29 cellular contexts compared by ENCODE assay signal in the genomic region with DNA sequence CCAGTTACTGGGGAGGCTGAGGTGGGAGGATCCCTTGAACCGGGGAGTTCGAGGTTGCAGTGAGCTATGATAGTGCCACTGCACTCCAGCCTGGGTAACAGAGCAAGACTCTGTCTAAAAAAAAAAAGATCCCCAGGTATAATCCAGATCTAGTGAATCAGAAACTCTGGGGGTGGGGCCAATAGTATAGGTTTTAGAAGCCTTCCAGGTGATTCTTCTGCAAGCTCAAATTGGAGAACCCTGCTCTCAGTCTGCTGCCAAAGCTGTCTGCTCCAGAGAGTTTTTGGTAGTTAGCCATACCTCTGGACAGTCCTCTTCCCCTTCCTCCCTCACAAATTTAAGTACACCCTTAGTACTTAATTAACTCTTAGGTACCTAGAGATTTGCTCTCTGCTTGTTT. TPM values are rescaled to one million over a fixed set of nuclear protein-coding genes. Genes with fewer than 3 reads are reported as not detected.
"Had no signal": no experiment of that assay in that cellular context is flagged by ENCODE, and none has a peak within 500 bp of the region (broad histone marks: within the 10 kb centered on the region; RNA-seq: fewer than 3 reads in every experiment).

No MANE protein-coding gene starts in this region.

- H3K27me3 Mint-ChIP-seq: activated CD4-positive, alpha-beta T cell treated with anti-CD3 and anti-CD28 coated beads, Interleukin-2, amount 10 ng/mL, durations not matched to agents 7 days and 5 days had no signal

- H3K27ac Mint-ChIP-seq: activated CD4-positive, alpha-beta T cell treated with anti-CD3 and anti-CD28 coated beads for 36 hours; activated CD4-positive, alpha-beta T cell treated with anti-CD3 and anti-CD28 coated beads, Interleukin-2, amount 10 ng/mL, durations not matched to agents 7 days and 5 days; activated CD8-positive, alpha-beta T cell treated with anti-CD3 and anti-CD28 coated beads, Interleukin-2, amount 10 ng/mL, durations not matched to agents 7 days and 5 days; activated naive CD4-positive, alpha-beta T cell treated with anti-CD3 and anti-CD28 coated beads, Interleukin-2, amount 50 U/mL, for 24 hours; activated naive CD8-positive, alpha-beta T cell treated with anti-CD3 and anti-CD28 coated beads, Interleukin-2, amount 10 ng/mL, durations not matched to agents 7 days and 5 days; activated T-cell treated with anti-CD3 and anti-CD28 coated beads, Interleukin-2, amount 50 U/mL, for 24 hours; activated T-helper 2 cell treated with anti-CD3 and anti-CD28 coated beads, Interferon-gamma antibody, Interleukin-2, Interleukin-4, amounts not matched to agents 10 μg/mL and 5 μg/mL and 100 μg/mL, durations not matched to agents 14 hours and 24 hours and 36 hours; T-helper 1 cell treated with Interleukin-12 subunit alpha and Interleukin-12 subunit beta and Interleukin-4 antibody, amounts not matched to agents 30 μg/mL and 1 μg/mL, for 36 hours; T-helper 2 cell treated with Interferon-gamma antibody and Interleukin-4, amounts not matched to agents 5 μg/mL and 100 μg/mL, for 36 hours; WTC11 had no signal

- ATAC-seq: activated CD4-positive, alpha-beta T cell treated with anti-CD3 and anti-CD28 coated beads for 36 hours; activated CD4-positive, CD25-positive, alpha-beta regulatory T cell treated with anti-CD3 and anti-CD28 coated beads, Interleukin-2, amount 50 U/mL, for 24 hours; activated CD8-positive, alpha-beta T cell treated with anti-CD3 and anti-CD28 coated beads, Interleukin-2, amount 10 ng/mL, durations not matched to agents 7 days and 5 days; K562; WTC11 had no signal

- H3K27ac ChIP-seq: ascending aorta, SJCRH30, SK-N-MC had no signal

- DNase-seq: activated CD4-positive, alpha-beta T cell treated with anti-CD3 and anti-CD28 coated beads for 36 hours; activated CD4-positive, alpha-beta T cell treated with anti-CD3 and anti-CD28 coated beads, Interleukin-2, amount 10 ng/mL, durations not matched to agents 7 days and 5 days; activated CD4-positive, alpha-beta T cell treated with anti-CD3 and anti-CD28 coated beads, Interleukin-2, amount 50 U/mL, for 48 hours; activated CD8-positive, alpha-beta T cell treated with anti-CD3 and anti-CD28 coated beads, Interleukin-2, amount 10 ng/mL, durations not matched to agents 7 days and 5 days; activated gamma-delta T cell; activated naive CD4-positive, alpha-beta T cell treated with Interleukin-2 at 50 U/mL for 16 hours; activated naive CD8-positive, alpha-beta T cell treated with anti-CD3 and anti-CD28 coated beads, Interleukin-2, amount 10 ng/mL, durations not matched to agents 7 days and 5 days; activated T-cell treated with anti-CD3 and anti-CD28 coated beads, Interleukin-2, amount 50 U/mL, for 24 hours; amygdala; central memory CD4-positive, alpha-beta T cell; NCI-H1105; NCI-H1417 treated with DMSO at 0.1 percent for 48 hours; NCI-H187 treated with DMSO at 0.1 percent for 48 hours; NCI-H2081; NCI-H226; NCI-H446 treated with DMSO at 0.1 percent for 48 hours; NCI-H524; OCI-M1; SHP77; SJCRH30 had no signal

- H3K4me1 Mint-ChIP-seq: activated CD4-positive, alpha-beta T cell treated with anti-CD3 and anti-CD28 coated beads for 36 hours; activated CD4-positive, alpha-beta T cell treated with anti-CD3 and anti-CD28 coated beads, Interleukin-2, amount 10 ng/mL, durations not matched to agents 7 days and 5 days; activated naive CD4-positive, alpha-beta T cell treated with anti-CD3 and anti-CD28 coated beads, Interleukin-2, amount 50 U/mL, for 24 hours; activated naive CD8-positive, alpha-beta T cell treated with anti-CD3 and anti-CD28 coated beads, Interleukin-2, amount 10 ng/mL, durations not matched to agents 7 days and 5 days had no signal

- H3K4me3 Mint-ChIP-seq: activated CD4-positive, alpha-beta T cell treated with anti-CD3 and anti-CD28 coated beads for 36 hours; activated CD4-positive, alpha-beta T cell treated with anti-CD3 and anti-CD28 coated beads, Interleukin-2, amount 10 ng/mL, durations not matched to agents 7 days and 5 days; activated CD8-positive, alpha-beta T cell treated with anti-CD3 and anti-CD28 coated beads, Interleukin-2, amount 10 ng/mL, durations not matched to agents 7 days and 5 days; activated naive CD4-positive, alpha-beta T cell treated with anti-CD3 and anti-CD28 coated beads, Interleukin-2, amount 50 U/mL, for 24 hours; activated naive CD8-positive, alpha-beta T cell treated with anti-CD3 and anti-CD28 coated beads, Interleukin-2, amount 10 ng/mL, durations not matched to agents 7 days and 5 days; activated T-cell treated with anti-CD3 and anti-CD28 coated beads, Interleukin-2, amount 50 U/mL, for 24 hours; T-helper 1 cell treated with Interleukin-12 subunit alpha and Interleukin-12 subunit beta and Interleukin-4 antibody, amounts not matched to agents 30 μg/mL and 1 μg/mL, for 36 hours; T-helper 2 cell treated with Interferon-gamma antibody and Interleukin-4, amounts not matched to agents 5 μg/mL and 100 μg/mL, for 36 hours; WTC11 had no signal

- H3K9me3 Mint-ChIP-seq: activated CD4-positive, alpha-beta T cell treated with anti-CD3 and anti-CD28 coated beads, Interleukin-2, amount 10 ng/mL, durations not matched to agents 7 days and 5 days; activated naive CD4-positive, alpha-beta T cell treated with anti-CD3 and anti-CD28 coated beads, Interleukin-2, amount 50 U/mL, for 24 hours; activated naive CD8-positive, alpha-beta T cell treated with anti-CD3 and anti-CD28 coated beads, Interleukin-2, amount 10 ng/mL, durations not matched to agents 7 days and 5 days; activated T-cell treated with anti-CD3 and anti-CD28 coated beads, Interleukin-2, amount 50 U/mL, for 24 hours; activated T-helper 2 cell treated with anti-CD3 and anti-CD28 coated beads, Interferon-gamma antibody, Interleukin-2, Interleukin-4, amounts not matched to agents 10 μg/mL and 5 μg/mL and 100 μg/mL, durations not matched to agents 14 hours and 24 hours and 36 hours; T-helper 1 cell treated with Interleukin-12 subunit alpha and Interleukin-12 subunit beta and Interleukin-4 antibody, amounts not matched to agents 30 μg/mL and 1 μg/mL, for 36 hours; T-helper 2 cell treated with Interferon-gamma antibody and Interleukin-4, amounts not matched to agents 5 μg/mL and 100 μg/mL, for 36 hours; WTC11 had no signal

- H3K36me3 Mint-ChIP-seq: activated naive CD4-positive, alpha-beta T cell treated with anti-CD3 and anti-CD28 coated beads, Interleukin-2, amount 50 U/mL, for 24 hours; activated naive CD8-positive, alpha-beta T cell treated with anti-CD3 and anti-CD28 coated beads, Interleukin-2, amount 10 ng/mL, durations not matched to agents 7 days and 5 days; WTC11 had no signal

RNA-seq across cellular contexts. Expression of gene SERP2, which starts 28.0 kb away (rescaled TPM):
- total RNA-seq: activated CD4-positive, alpha-beta T cell treated with anti-CD3 and anti-CD28 coated beads, Interleukin-2, amount 10 ng/mL, durations not matched to agents 7 days and 5 days; K562; SJCRH30 had no signal
